In the genomic region with DNA sequence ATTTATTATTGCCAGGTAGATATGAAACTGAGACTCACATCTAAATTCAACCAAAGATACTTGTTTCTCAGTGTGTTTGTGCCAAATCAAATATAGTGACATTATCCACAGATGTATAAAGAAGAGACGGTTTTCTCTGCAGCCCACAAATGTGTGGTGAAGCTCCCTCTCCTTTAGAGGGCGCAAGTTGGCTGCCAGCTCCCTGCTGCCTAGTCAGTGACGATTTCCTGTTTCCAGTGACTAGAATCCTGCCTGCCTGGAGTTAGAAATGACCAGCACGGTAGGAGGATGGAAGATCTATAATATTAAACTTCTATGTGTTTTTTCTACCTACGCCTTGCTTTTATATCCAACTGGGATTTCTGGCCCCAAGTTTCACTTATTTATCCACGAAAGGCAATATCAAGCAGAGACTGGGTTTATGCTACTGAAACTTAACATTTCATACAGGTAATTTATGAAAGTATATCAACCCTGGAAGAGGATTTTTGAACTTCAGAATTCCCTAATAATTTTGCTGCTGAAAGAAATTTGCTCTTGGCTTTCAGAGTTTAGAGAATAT, we compare ENCODE assay signal across 8 cellular contexts.
DNase-seq lines count a peak whose midpoint lies in the region; ATAC-seq and TF ChIP-seq lines count a peak whose summit lies in the region.

No MANE protein-coding gene starts in this region.

- no peaks in the 10 kb centered on the region for H3K4me1 ChIP-seq in colonic mucosa

- peak; percentile 9 to 65 (median 44) for DNase-seq in NCI-H1417 (lab: John Stamatoyannopoulos, UW)
- no peak for DNase-seq in NCI-H1417 treated with DMSO at 0.1 percent for 48 hours (lab: John Stamatoyannopoulos, UW)
- DNase-seq in NOMO-1 treated with dmso at 0.1 percent for 144 hours (lab: John Stamatoyannopoulos, UW; ENCODE audit: unreplicated experiment) = peak; percentile 40
- DNase-seq in epithelial cell of esophagus (ENCODE audit: low read depth) = peak; percentile 67
- DNase-seq in colonic mucosa = no peak
- DNase-seq in NCI-H2196 (lab: John Stamatoyannopoulos, UW; ENCODE audit: unreplicated experiment) = no peak

- no peak overlapping the region for H3K27ac ChIP-seq in colonic mucosa

- H3K27me3 ChIP-seq in colonic mucosa = no peaks in the 10 kb centered on the region

- peak; percentile 78 for TF ChIP-seq CTCF in epithelial cell of esophagus (IDR thresholded peaks at IDR 0.05; ENCODE audit: insufficient read depth, low read depth, low read length, missing control alignments)
- no peak for TF ChIP-seq CTCF in colonic mucosa (IDR thresholded peaks at IDR 0.05)

- H3K4me3 ChIP-seq in epithelial cell of esophagus (ENCODE audit: low read length) (no peak overlapping the region), colonic mucosa (no peak overlapping the region)

- intact Hi-C loops in colonic mucosa (cut with DNase I) = no loop called here

- ATAC-seq in HG03196 (IDR thresholded peaks at IDR 0.05; ENCODE audit: unreplicated experiment) (peak; percentile 83), HG02885 (IDR thresholded peaks at IDR 0.05; ENCODE audit: poor library complexity, unreplicated experiment) (no peak)

- no peak overlapping the region for H3K9ac ChIP-seq in colonic mucosa (ENCODE audit: low read depth in 2 of 2, low read length in 2 of 2)

- no peaks in the 10 kb centered on the region for H3K36me3 ChIP-seq in colonic mucosa

- H3K9me3 ChIP-seq in colonic mucosa = no peaks in the 10 kb centered on the region

Comparison
In these comparisons a context has a peak if more than half of its experiments do, and no peak if none do; other contexts are left out.
1. DNase-seq: peak in NCI-H1417 (3 of 3), NOMO-1 treated with dmso at 0.1 percent for 144 hours (single experiment) and epithelial cell of esophagus (single experiment); none in NCI-H1417 treated with DMSO at 0.1 percent for 48 hours (single experiment), colonic mucosa (single experiment) and NCI-H2196 (single experiment).